Comparison of ENCODE assay signal across 1 cellular context in the genomic region with DNA sequence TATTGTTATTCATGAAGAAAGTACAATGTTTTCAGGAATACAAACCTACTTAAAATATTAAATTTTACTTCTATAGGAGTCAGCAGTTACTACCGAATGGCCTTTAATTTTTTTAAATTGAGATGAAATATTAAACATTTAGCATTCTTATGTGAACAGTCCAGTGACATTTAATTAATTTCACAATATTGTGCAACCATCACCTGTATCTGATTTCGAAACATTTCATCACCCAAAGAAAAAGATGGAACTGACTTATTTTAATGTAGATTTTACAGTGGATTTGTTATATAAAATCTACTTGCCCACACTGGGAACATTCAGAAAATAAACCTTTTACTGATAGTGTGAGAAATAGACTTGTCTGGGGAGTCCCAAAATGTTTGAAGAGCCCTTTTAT.
A peak's percentile ranks its signal among the peaks of the same experiment; 100 is the strongest.
TF ChIP-seq lines count a peak whose summit lies in the region.

No MANE protein-coding gene starts in this region.

TF ChIP-seq in IMR-90, 13 proteins besides CTCF, POLR2A, EP300 and RAD21:
- TF ChIP-seq BHLHE40 (IDR thresholded peaks at IDR 0.05; ENCODE audit: low read depth, low read length) (no peak), CEBPB (IDR thresholded peaks at IDR 0.05; ENCODE audit: low read depth, low read length) (peak; percentile 51)
